Comparison of ENCODE assay signal across 33 cellular contexts in the genomic region with DNA sequence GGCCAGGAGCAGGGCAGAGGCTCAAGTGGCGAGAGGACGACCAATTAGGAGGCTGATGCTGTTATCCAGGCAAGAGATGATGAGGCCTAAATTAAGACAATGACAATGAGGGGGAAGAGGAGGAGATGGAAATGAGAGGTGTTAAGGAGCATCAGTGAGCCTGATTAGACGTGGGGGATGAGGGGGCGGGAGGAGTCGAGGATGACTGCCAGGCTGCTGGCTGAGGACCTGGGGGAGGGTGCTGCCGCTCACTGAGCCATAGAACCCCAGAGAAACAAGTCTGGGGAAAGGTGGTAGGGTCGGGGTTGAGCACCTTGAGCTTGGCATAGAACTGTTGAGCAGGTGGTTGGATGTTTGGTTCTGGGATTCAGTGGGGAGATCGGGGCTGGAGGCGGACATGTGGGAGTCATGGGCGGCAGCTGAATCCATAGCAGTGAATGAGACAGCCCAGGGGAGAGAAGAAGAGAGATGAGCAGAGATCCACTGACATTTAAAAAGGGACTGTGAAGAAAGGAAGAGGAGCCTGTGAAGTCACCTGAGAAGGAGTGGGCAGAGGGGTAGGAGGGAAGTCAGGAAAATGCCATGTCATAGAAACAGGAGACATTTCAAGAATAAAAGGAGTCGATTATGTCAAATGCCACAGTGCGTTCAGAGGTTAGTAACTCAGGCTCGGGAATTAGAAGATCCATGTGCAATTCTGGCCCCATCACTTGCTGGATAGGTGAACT.
"Had no signal": no experiment of that assay in that cellular context is flagged by ENCODE, and none has a peak within 500 bp of the region (broad histone marks: within the 10 kb centered on the region; RNA-seq: fewer than 3 reads in every experiment).

No MANE protein-coding gene starts in this region.

- H3K27ac Mint-ChIP-seq: activated CD4-positive, alpha-beta T cell treated with anti-CD3 and anti-CD28 coated beads, Interleukin-2, amount 10 ng/mL, durations not matched to agents 24 days and 14 days; activated CD8-positive, alpha-beta T cell treated with anti-CD3 and anti-CD28 coated beads for 36 hours; activated T-cell treated with anti-CD3 and anti-CD28 coated beads, Interleukin-2, amount 50 U/mL, for 72 hours; activated T-helper 17 cell treated with anti-CD3 and anti-CD28 coated beads, Interleukin-2, amount 50 U/mL, for 72 hours; T-helper 1 cell treated with Interleukin-12 subunit alpha and Interleukin-12 subunit beta and Interleukin-4 antibody, amounts not matched to agents 30 μg/mL and 1 μg/mL, for 36 hours; T-helper 2 cell treated with Interferon-gamma antibody and Interleukin-4, amounts not matched to agents 5 μg/mL and 100 μg/mL, for 36 hours had no signal

- H3K36me3 Mint-ChIP-seq: activated naive CD4-positive, alpha-beta T cell treated with anti-CD3 and anti-CD28 coated beads, Interleukin-2, amount 50 U/mL, for 72 hours had no signal

- H3K4me3 Mint-ChIP-seq: activated CD4-positive, alpha-beta T cell treated with anti-CD3 and anti-CD28 coated beads, Interleukin-2, amount 10 ng/mL, durations not matched to agents 24 days and 14 days; activated CD8-positive, alpha-beta T cell treated with anti-CD3 and anti-CD28 coated beads for 36 hours; activated T-cell treated with anti-CD3 and anti-CD28 coated beads, Interleukin-2, amount 50 U/mL, for 72 hours; activated T-helper 17 cell treated with anti-CD3 and anti-CD28 coated beads, Interleukin-2, amount 50 U/mL, for 72 hours; T-helper 1 cell treated with Interleukin-12 subunit alpha and Interleukin-12 subunit beta and Interleukin-4 antibody, amounts not matched to agents 30 μg/mL and 1 μg/mL, for 36 hours; T-helper 2 cell treated with Interferon-gamma antibody and Interleukin-4, amounts not matched to agents 5 μg/mL and 100 μg/mL, for 36 hours had no signal

- H3K27ac ChIP-seq: adrenal gland, body of pancreas, breast epithelium, SJCRH30, SK-N-MC had no signal

- H3K4me1 Mint-ChIP-seq: activated CD4-positive, alpha-beta T cell treated with anti-CD3 and anti-CD28 coated beads, Interleukin-2, amount 10 ng/mL, durations not matched to agents 24 days and 14 days; activated T-helper 17 cell treated with anti-CD3 and anti-CD28 coated beads, Interleukin-2, amount 50 U/mL, for 72 hours had no signal

- DNase-seq: activated CD4-positive, alpha-beta T cell treated with anti-CD3 and anti-CD28 coated beads, Interleukin-2, amount 10 ng/mL, durations not matched to agents 24 days and 14 days; activated CD4-positive, alpha-beta T cell treated with anti-CD3 and anti-CD28 coated beads, Interleukin-2, amount 50 U/mL, for 4 hours; activated CD8-positive, alpha-beta T cell treated with anti-CD3 and anti-CD28 coated beads for 36 hours; activated effector memory CD4-positive, alpha-beta T cell treated with anti-CD3 and anti-CD28 coated beads, Interleukin-2, amount 50 U/mL, for 16 hours; activated naive CD4-positive, alpha-beta T cell; activated T-cell treated with anti-CD3 and anti-CD28 coated beads, Interleukin-2, amount 50 U/mL, for 1 hour; activated T-cell treated with anti-CD3 and anti-CD28 coated beads, Interleukin-2, amount 50 U/mL, for 72 hours; body of pancreas; cerebellar nuclear complex; KG1; MM.1S; MV-4-11; NCI-H1092 treated with DMSO at 0.1 percent for 48 hours; NCI-H1417; NCI-H146; NCI-H187; NCI-H2029 treated with DMSO at 0.1 percent for 48 hours; NCI-H2107; NCI-H2171; NCI-H2227 treated with DMSO at 0.1 percent for 48 hours; NCI-H446 treated with DMSO at 0.1 percent for 48 hours; NCI-H524; NCI-H69; NCI-H82; SHP77; SJCRH30 had no signal

- H3K9me3 Mint-ChIP-seq: activated CD4-positive, alpha-beta T cell treated with anti-CD3 and anti-CD28 coated beads, Interleukin-2, amount 10 ng/mL, durations not matched to agents 24 days and 14 days; activated CD8-positive, alpha-beta T cell treated with anti-CD3 and anti-CD28 coated beads for 36 hours; activated naive CD4-positive, alpha-beta T cell treated with anti-CD3 and anti-CD28 coated beads, Interleukin-2, amount 50 U/mL, for 72 hours; activated T-cell treated with anti-CD3 and anti-CD28 coated beads, Interleukin-2, amount 50 U/mL, for 72 hours; activated T-helper 17 cell treated with anti-CD3 and anti-CD28 coated beads, Interleukin-2, amount 50 U/mL, for 72 hours; T-helper 1 cell treated with Interleukin-12 subunit alpha and Interleukin-12 subunit beta and Interleukin-4 antibody, amounts not matched to agents 30 μg/mL and 1 μg/mL, for 36 hours; T-helper 2 cell treated with Interferon-gamma antibody and Interleukin-4, amounts not matched to agents 5 μg/mL and 100 μg/mL, for 36 hours had no signal
